21 cellular contexts compared by ENCODE assay signal in genomic region chr10:97139651-97140283, GRCh38. TPM values are rescaled to one million over a fixed set of nuclear protein-coding genes. Genes with fewer than 3 reads are reported as not detected.
"Had no signal": no experiment of that assay in that cellular context is flagged by ENCODE, and none has a peak within 500 bp of the region (broad histone marks: within the 10 kb centered on the region; RNA-seq: fewer than 3 reads in every experiment).

No MANE protein-coding gene starts in this region.

- H3K9me3 ChIP-seq: gastrocnemius medialis, heart right ventricle, prostate gland, right atrium auricular region had no signal

- H3K27ac ChIP-seq: gastrocnemius medialis, heart right ventricle, prostate gland, right atrium auricular region, skin epidermis had no signal

- ATAC-seq: activated CD8-positive, alpha-beta memory T cell treated with anti-CD3 and anti-CD28 coated beads, Interleukin-2, amount 10 ng/mL, durations not matched to agents 7 days and 5 days; gastrocnemius medialis; natural killer cell; stimulated activated naive CD8-positive, alpha-beta T cell treated with anti-CD3 and anti-CD28 coated beads, Interleukin-15, amount 100 ng/mL, for 72 hours had no signal

- H3K27me3 ChIP-seq: right atrium auricular region had no signal

- H3K27me3 Mint-ChIP-seq: activated naive CD8-positive, alpha-beta T cell had no signal

- H3K27ac Mint-ChIP-seq: activated B cell treated with CpG ODN at 0.5 μM for 24 hours; activated CD4-positive, alpha-beta memory T cell treated with anti-CD3 and anti-CD28 coated beads for 36 hours; activated CD8-positive, alpha-beta memory T cell treated with anti-CD3 and anti-CD28 coated beads, Interleukin-2, amount 10 ng/mL, durations not matched to agents 7 days and 5 days; activated naive CD8-positive, alpha-beta T cell; natural killer cell; T-helper 2 cell treated with Interferon-gamma antibody and Interleukin-4, amounts not matched to agents 5 μg/mL and 100 μg/mL, for 36 hours had no signal

- H3K9me3 Mint-ChIP-seq: activated B cell treated with CpG ODN at 0.5 μM for 24 hours; activated CD4-positive, alpha-beta memory T cell treated with anti-CD3 and anti-CD28 coated beads for 36 hours; natural killer cell; stimulated activated naive CD8-positive, alpha-beta T cell treated with anti-CD3 and anti-CD28 coated beads, Interleukin-15, amount 100 ng/mL, for 72 hours; T-helper 2 cell treated with Interferon-gamma antibody and Interleukin-4, amounts not matched to agents 5 μg/mL and 100 μg/mL, for 36 hours had no signal

- H3K4me3 ChIP-seq: gastrocnemius medialis, heart right ventricle, prostate gland, right atrium auricular region, skin epidermis had no signal

- FAIRE-seq: colon, endometrium had no signal

- DNase-seq: activated B cell treated with CpG ODN at 0.5 μM for 24 hours; activated CD4-positive, alpha-beta memory T cell treated with anti-CD3 and anti-CD28 coated beads for 36 hours; activated CD4-positive, alpha-beta T cell treated with anti-CD3 and anti-CD28 coated beads for 4 hours; activated CD8-positive, alpha-beta memory T cell treated with anti-CD3 and anti-CD28 coated beads, Interleukin-2, amount 10 ng/mL, durations not matched to agents 7 days and 5 days; erythroblast; gastrocnemius medialis; heart right ventricle; mesenchymal stem cell; natural killer cell; stimulated activated CD4-positive, alpha-beta T cell treated with anti-CD3 and anti-CD28 coated beads, Interleukin-15, amount 100 ng/mL, for 24 hours; stimulated activated CD4-positive, alpha-beta T cell treated with anti-CD3 and anti-CD28 coated beads, Interleukin-2, amount 100 ng/mL, for 48 hours; stimulated activated naive CD8-positive, alpha-beta T cell treated with anti-CD3 and anti-CD28 coated beads, Interleukin-15, amount 100 ng/mL, for 72 hours; trophoblast cell had no signal

- H3K4me1 Mint-ChIP-seq: activated B cell treated with CpG ODN at 0.5 μM for 24 hours; activated CD8-positive, alpha-beta memory T cell treated with anti-CD3 and anti-CD28 coated beads, Interleukin-2, amount 10 ng/mL, durations not matched to agents 7 days and 5 days; natural killer cell had no signal

- H3K4me3 Mint-ChIP-seq: activated B cell treated with CpG ODN at 0.5 μM for 24 hours; activated CD4-positive, alpha-beta memory T cell treated with anti-CD3 and anti-CD28 coated beads for 36 hours; activated CD8-positive, alpha-beta memory T cell treated with anti-CD3 and anti-CD28 coated beads, Interleukin-2, amount 10 ng/mL, durations not matched to agents 7 days and 5 days; activated naive CD8-positive, alpha-beta T cell; natural killer cell; stimulated activated naive CD8-positive, alpha-beta T cell treated with anti-CD3 and anti-CD28 coated beads, Interleukin-15, amount 100 ng/mL, for 72 hours; T-helper 2 cell treated with Interferon-gamma antibody and Interleukin-4, amounts not matched to agents 5 μg/mL and 100 μg/mL, for 36 hours had no signal

- H3K36me3 Mint-ChIP-seq: activated CD4-positive, alpha-beta memory T cell treated with anti-CD3 and anti-CD28 coated beads for 36 hours; activated CD8-positive, alpha-beta memory T cell treated with anti-CD3 and anti-CD28 coated beads, Interleukin-2, amount 10 ng/mL, durations not matched to agents 7 days and 5 days; activated naive CD8-positive, alpha-beta T cell; natural killer cell had no signal

- H3K4me1 ChIP-seq: gastrocnemius medialis, prostate gland, right atrium auricular region had no signal

- H3K36me3 ChIP-seq: gastrocnemius medialis, heart right ventricle, prostate gland, right atrium auricular region had no signal

RNA-seq across cellular contexts. Expression of gene SLIT1, which starts 46.0 kb away (rescaled TPM):
- total RNA-seq: osteoblast, right atrium auricular region had no signal
